14 cellular contexts compared by ENCODE assay signal in genomic region chr17:20203021-20203420, GRCh38.
"Had no signal": no experiment of that assay in that cellular context is flagged by ENCODE, and none has a peak within 500 bp of the region (broad histone marks: within the 10 kb centered on the region; RNA-seq: fewer than 3 reads in every experiment).

No MANE protein-coding gene starts in this region.

- H3K9me3 Mint-ChIP-seq: immature natural killer cell had no signal

- H3K27me3 ChIP-seq: brain microvascular endothelial cell, dorsolateral prefrontal cortex, esophagus muscularis mucosa, left lung, pancreas, tibial artery had no signal

- H3K27ac Mint-ChIP-seq: memory B cell; T-helper 1 cell treated with Interleukin-12 subunit alpha and Interleukin-12 subunit beta and Interleukin-4 antibody, amounts not matched to agents 30 μg/mL and 1 μg/mL, for 36 hours had no signal

- H3K4me3 ChIP-seq: dorsolateral prefrontal cortex, esophagus muscularis mucosa, left lung, pancreas, tibial artery had no signal

- ATAC-seq: activated naive CD4-positive, alpha-beta T cell treated with anti-CD3 and anti-CD28 coated beads, Interleukin-2, amount 50 U/mL, for 72 hours; pancreas had no signal

- H3K36me3 ChIP-seq: brain microvascular endothelial cell, left lung, pancreas, tibial artery had no signal

- DNase-seq: activated CD4-positive, alpha-beta T cell treated with anti-CD3 and anti-CD28 coated beads, Interleukin-2, amount 50 U/mL, for 1 hour; activated CD4-positive, CD25-positive, alpha-beta regulatory T cell; amygdala; brain microvascular endothelial cell; dorsolateral prefrontal cortex; glutamatergic neuron; immature natural killer cell; left lung; pancreas; tibial artery had no signal

- H3K27me3 Mint-ChIP-seq: memory B cell had no signal

- H3K9me3 ChIP-seq: esophagus muscularis mucosa, pancreas, tibial artery had no signal

- H3K27ac ChIP-seq: brain microvascular endothelial cell, esophagus muscularis mucosa, left lung, pancreas, tibial artery had no signal

- H3K4me3 Mint-ChIP-seq: immature natural killer cell; memory B cell; T-helper 1 cell treated with Interleukin-12 subunit alpha and Interleukin-12 subunit beta and Interleukin-4 antibody, amounts not matched to agents 30 μg/mL and 1 μg/mL, for 36 hours had no signal
